In genomic region chr7:120825576-120825975, GRCh38 we compare ENCODE assay signal across 36 cellular contexts. TPM values are rescaled to one million over a fixed set of nuclear protein-coding genes. Genes with fewer than 3 reads are reported as not detected.
"Had no signal": no experiment of that assay in that cellular context is flagged by ENCODE, and none has a peak within 500 bp of the region (broad histone marks: within the 10 kb centered on the region; RNA-seq: fewer than 3 reads in every experiment).

No MANE protein-coding gene starts in this region.

- DNase-seq: activated CD4-positive, alpha-beta T cell treated with anti-CD3 and anti-CD28 coated beads for 48 hours; activated CD4-positive, alpha-beta T cell treated with anti-CD3 and anti-CD28 coated beads, Interleukin-2, amount 50 U/mL, for 48 hours; activated CD8-positive, alpha-beta memory T cell treated with anti-CD3 and anti-CD28 coated beads, Interleukin-2, amount 50 U/mL, for 4 hours; activated gamma-delta T cell treated with Interleukin-2 at 50 U/mL for 16 hours; activated naive CD4-positive, alpha-beta T cell treated with anti-CD3 and anti-CD28 coated beads, Interleukin-2, amount 50 U/mL, for 16 hours; activated T-cell treated with anti-CD3 and anti-CD28 coated beads, Interleukin-2, amount 50 U/mL, for 24 hours; amygdala; dermis blood vessel endothelial cell; effector CD4-positive, alpha-beta T cell; left cardiac atrium; left ventricle myocardium superior; mammary epithelial cell; naive thymus-derived CD4-positive, alpha-beta T cell; ovary; retina; sigmoid colon; small intestine; stimulated activated CD4-positive, alpha-beta T cell treated with anti-CD3 and anti-CD28 coated beads, Interleukin-4, amount 100 ng/mL, for 24 hours; T-helper 9 cell; trophoblast cell; WERI-Rb-1 had no signal

- ATAC-seq: activated CD4-positive, CD25-positive, alpha-beta regulatory T cell treated with anti-CD3 and anti-CD28 coated beads, Interleukin-2, amount 50 U/mL, for 24 hours; activated T-helper 17 cell treated with anti-CD3 and anti-CD28 coated beads, Interleukin-2, amount 50 U/mL, for 72 hours; gastroesophageal sphincter; left cardiac atrium; left ventricle myocardium superior; naive thymus-derived CD4-positive, alpha-beta T cell; stimulated activated effector memory CD8-positive, alpha-beta T cell treated with anti-CD3 and anti-CD28 coated beads, Interleukin-12 subunit alpha, Interleukin-12 subunit beta, amount 100 ng/mL, for 72 hours had no signal

- H3K9me3 ChIP-seq: gastroesophageal sphincter, ovary, prostate gland, sigmoid colon, thoracic aorta had no signal

- H3K4me3 ChIP-seq: gastroesophageal sphincter, hepatocyte, ovary, prostate gland, sigmoid colon, thoracic aorta had no signal

- H3K4me1 ChIP-seq: gastroesophageal sphincter, prostate gland had no signal

- FAIRE-seq: bronchial epithelial cell, colon, endometrium, keratinocyte, small intestine, TTC549, urothelium cell line had no signal

- H3K27ac ChIP-seq: epithelial cell of prostate, gastroesophageal sphincter, hepatocyte, ovary, prostate gland, thoracic aorta, WERI-Rb-1 had no signal

- H3K4me2 ChIP-seq: hepatocyte had no signal

- H3K27me3 ChIP-seq: gastroesophageal sphincter, hepatocyte, ovary, sigmoid colon had no signal

- H2AFZ ChIP-seq: hepatocyte had no signal

- H3K79me2 ChIP-seq: hepatocyte had no signal

- H3K36me3 ChIP-seq: gastroesophageal sphincter, ovary, prostate gland, sigmoid colon, thoracic aorta, WERI-Rb-1 had no signal

RNA-seq across cellular contexts. Expression of gene TSPAN12, which starts 32.4 kb away (rescaled TPM):
- total RNA-seq: activated CD8-positive, alpha-beta memory T cell treated with anti-CD3 and anti-CD28 coated beads for 36 hours; activated T-helper 17 cell treated with anti-CD3 and anti-CD28 coated beads, Interleukin-2, amount 50 U/mL, for 72 hours; naive thymus-derived CD4-positive, alpha-beta T cell had no signal
- polyA plus RNA-seq: naive thymus-derived CD4-positive, alpha-beta T cell had no signal
